In the genomic region with DNA sequence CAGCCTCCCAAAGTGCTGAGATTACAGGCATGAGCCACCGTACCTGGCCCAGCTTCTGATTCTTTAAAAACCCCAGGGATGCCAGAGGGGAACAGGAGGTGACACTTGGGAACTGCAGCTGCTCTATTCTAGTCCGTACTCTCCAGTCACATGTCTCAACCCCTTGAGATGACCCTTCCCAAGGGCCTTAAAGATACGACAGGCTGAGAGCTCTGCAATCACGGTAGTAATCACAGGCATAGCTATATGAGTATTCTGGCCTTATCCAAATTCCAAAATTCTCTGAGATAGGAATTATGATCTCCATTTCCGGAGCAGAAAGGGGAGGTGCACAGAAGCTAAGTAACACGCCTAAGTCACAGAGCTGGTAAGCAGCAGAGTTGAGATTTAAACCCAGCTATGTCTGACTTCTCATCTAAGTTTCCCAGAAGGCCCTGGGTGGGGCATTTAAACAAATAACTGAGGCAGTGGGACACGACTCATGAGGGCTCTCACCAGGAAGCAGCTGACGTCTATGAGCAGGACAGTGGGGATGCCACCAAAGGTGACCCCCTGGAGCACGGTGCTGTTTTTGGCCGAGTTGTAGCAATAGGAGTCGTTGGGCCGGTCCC, we compare ENCODE assay signal across 9 cellular contexts. TPM values are rescaled to one million over a fixed set of nuclear protein-coding genes. Genes with fewer than 3 reads are reported as not detected.
DNase-seq lines count a peak whose midpoint lies in the region; ATAC-seq and TF ChIP-seq lines count a peak whose summit lies in the region.
"Had no signal": no experiment of that assay in that cellular context is flagged by ENCODE, and none has a peak within 500 bp of the region (broad histone marks: within the 10 kb centered on the region; RNA-seq: fewer than 3 reads in every experiment).

No MANE protein-coding gene starts in this region.

- CTCF ChIA-PET in IMR-90 (lab: Yijun Ruan, JAX): no interaction called here

- dilution Hi-C loops in IMR-90 (cut with HindIII; ENCODE audit: low sequenced_read_pairs, unreplicated experiment): no loop called here

- TF ChIP-seq EP300 in suprapubic skin (IDR thresholded peaks at IDR 0.05): no peak

- no peak overlapping the region for H3K18ac ChIP-seq in IMR-90 (ENCODE audit: low read depth, low read length)

- peak overlapping the region; percentile 51 for H2AK9ac ChIP-seq in IMR-90 (replicated peaks; ENCODE audit: low read depth, low read length, poor library complexity)

- H3K4me1 ChIP-seq in IMR-90 (ENCODE audit: control insufficient read depth, insufficient read depth, low read length) (peaks cover 9% of the 10 kb centered on the region; the same call in 1 of the 2 replicates), body of pancreas (peaks cover 84% of the 10 kb centered on the region), mucosa of rectum (ENCODE audit: control insufficient read depth in 2 of 2, insufficient read depth in 2 of 2, low read length in 2 of 2) (peaks cover 57 to 66% of the 10 kb centered on the region in 2 donors), suprapubic skin (peaks cover 60% of the 10 kb centered on the region)

- no peaks in the 10 kb centered on the region for H3K9me3 ChIP-seq in IMR-90 (ENCODE audit: control insufficient read depth, insufficient read depth, low read length)
- no peaks in the 10 kb centered on the region for H3K9me3 ChIP-seq in body of pancreas
- no peaks in the 10 kb centered on the region for H3K9me3 ChIP-seq in mucosa of rectum (ENCODE audit: control insufficient read depth in 2 of 2, low read length in 2 of 2)
- no peaks in the 10 kb centered on the region for H3K9me3 ChIP-seq in suprapubic skin

- no peak overlapping the region for H3K4ac ChIP-seq in IMR-90 (ENCODE audit: low read depth, low read length)

- POLR2A ChIA-PET in IMR-90 (lab: Charles Lee; ENCODE audit: unreplicated experiment): no interaction called here

- H2BK120ac ChIP-seq in IMR-90 (ENCODE audit: low read depth, low read length): no peak overlapping the region

- peaks cover 14% of the 10 kb centered on the region for H3K9me1 ChIP-seq in IMR-90 (ENCODE audit: insufficient read depth, low read length)

- H3K14ac ChIP-seq in IMR-90 (replicated peaks; ENCODE audit: low read depth, low read length): no peak overlapping the region

- no peak overlapping the region for H2AK5ac ChIP-seq in IMR-90 (ENCODE audit: low read depth, low read length)

- WGBS in IMR-90 (ENCODE audit: extremely low coverage in 2 of 2, insufficient read length in 1 of 2), 2 experiments: 100% methylated on average over 2 of the region's 12 CpGs; no CpG with 5 or more reads in 1 of the 2 experiments
- 58 to 60% methylated on average over 12 of the region's 12 CpGs for WGBS in body of pancreas, 2 donors
- WGBS in suprapubic skin: 81% methylated on average over 11 of the region's 12 CpGs

- no peak for TF ChIP-seq RAD21 in IMR-90 (IDR thresholded peaks at IDR 0.05; ENCODE audit: low read length)

- H3K27me3 ChIP-seq in IMR-90 (ENCODE audit: control insufficient read depth, insufficient read depth, low read length) (no peaks in the 10 kb centered on the region), body of pancreas (no peaks in the 10 kb centered on the region), mucosa of rectum (ENCODE audit: control insufficient read depth in 2 of 2, insufficient read depth in 2 of 2, low read length in 2 of 2) (no peaks in the 10 kb centered on the region), suprapubic skin (no peaks in the 10 kb centered on the region)

- intact Hi-C loops in IMR-90 (cut with micrococcal nuclease) (no loop called here), body of pancreas (cut with DNase I) (no loop called here)

- H2BK15ac ChIP-seq in IMR-90 (ENCODE audit: low read depth, low read length): no peak overlapping the region

- no peak overlapping the region for H3K4me2 ChIP-seq in IMR-90 (ENCODE audit: low read depth, low read length)

- peaks cover 35% of the 10 kb centered on the region for H4K20me1 ChIP-seq in IMR-90 (ENCODE audit: insufficient read depth, low read length)

- H2BK20ac ChIP-seq in IMR-90 (ENCODE audit: low read depth, low read length): no peak overlapping the region

- ATAC-seq in IMR-90 (ENCODE audit: low read depth): no peak
- ATAC-seq in body of pancreas: no peak
- ATAC-seq in HG02623 (IDR thresholded peaks at IDR 0.05; ENCODE audit: unreplicated experiment): no peak
- ATAC-seq in GM19351 (IDR thresholded peaks at IDR 0.05; ENCODE audit: unreplicated experiment): no peak

- DNase-seq in IMR-90 (no peak), body of pancreas (no peak), suprapubic skin (ENCODE audit: low spot score in 2 of 2) (no peak), SIG-M5 treated with dmso at 0.1 percent for 504 hours (lab: John Stamatoyannopoulos, UW; ENCODE audit: unreplicated experiment) (no peak)
- DNase-seq: activated naive CD8-positive, alpha-beta T cell treated with anti-CD3 and anti-CD28 coated beads, Interleukin-2, amount 10 ng/mL, durations not matched to agents 7 days and 5 days had no signal

- H4K5ac ChIP-seq in IMR-90 (ENCODE audit: low read depth, low read length): no peak overlapping the region

- no peak overlapping the region for H4K91ac ChIP-seq in IMR-90 (ENCODE audit: insufficient read depth, low read depth, low read length)

- TF ChIP-seq POLR2A in IMR-90 (IDR thresholded peaks at IDR 0.05; ENCODE audit: low read depth, low read length) (no peak), body of pancreas (IDR thresholded peaks at IDR 0.05) (no peak), suprapubic skin (IDR thresholded peaks at IDR 0.05) (no peak)

- TF ChIP-seq CTCF in IMR-90 (conservative IDR thresholded peaks at IDR 0.05; ENCODE audit: low read depth, low read length): no peak
- TF ChIP-seq CTCF in body of pancreas (IDR thresholded peaks at IDR 0.05): no peak
- no peak for TF ChIP-seq CTCF in suprapubic skin (IDR thresholded peaks at IDR 0.05)

- BruUV-seq in IMR-90 (replicated peaks; lab: Mats Ljungman, UMichigan): no TSS peak

- in situ Hi-C loops in IMR-90 (cut with MboI; ENCODE audit: low sequenced_read_pairs): no loop called here

- H3K36me3 ChIP-seq in IMR-90 (ENCODE audit: control insufficient read depth, insufficient read depth, low read length) (peaks cover 26% of the 10 kb centered on the region), body of pancreas (replicated peaks in 1 of 2; ENCODE audit: insufficient read depth in 1 of 2, low read depth in 2 of 2) (peaks cover 7 to 13% of the 10 kb centered on the region in 2 donors), mucosa of rectum (ENCODE audit: control insufficient read depth in 2 of 2, insufficient read depth in 2 of 2, low read length in 2 of 2) (peaks cover 23 to 27% of the 10 kb centered on the region in 2 donors), suprapubic skin (peaks cover 47% of the 10 kb centered on the region)

- H3K4me3 ChIP-seq in IMR-90 (ENCODE audit: insufficient read depth, low read depth, low read length) (no peak overlapping the region), body of pancreas (no peak overlapping the region), mucosa of rectum (ENCODE audit: low read length in 2 of 2) (peak overlapping the region in 1 of 2 donors; percentile 42), suprapubic skin (no peak overlapping the region)

- H4K8ac ChIP-seq in IMR-90 (ENCODE audit: low read depth in 2 of 2, low read length in 2 of 2): no peak overlapping the region

- H3K23ac ChIP-seq in IMR-90 (ENCODE audit: low read depth, low read length): no peak overlapping the region

- H3K56ac ChIP-seq in IMR-90 (ENCODE audit: extremely low read depth, insufficient read depth, low read length): no peak overlapping the region

- H2AFZ ChIP-seq in IMR-90 (replicated peaks; ENCODE audit: low read length, poor library complexity): peak overlapping the region; percentile 48

- H3K9ac ChIP-seq in IMR-90 (ENCODE audit: low read depth, low read length): no peak overlapping the region
- peak overlapping the region in 1 of 2 donors; percentile 94 for H3K9ac ChIP-seq in mucosa of rectum (ENCODE audit: low read depth in 1 of 2, low read length in 2 of 2)

- H3K79me1 ChIP-seq in IMR-90 (ENCODE audit: low read depth in 1 of 2, low read length in 2 of 2): peaks cover 21 to 77% of the 10 kb centered on the region in 2 experiments

- no peak overlapping the region for H2BK5ac ChIP-seq in IMR-90 (ENCODE audit: low read depth, low read length, poor library complexity, severe bottlenecking)

- H3K27ac ChIP-seq in IMR-90 (ENCODE audit: insufficient read depth, low read length) (no peak overlapping the region), body of pancreas (peak overlapping the region; percentile 95 to 98 (median 96)), mucosa of rectum (ENCODE audit: low read depth in 2 of 2, low read length in 2 of 2) (peak overlapping the region; percentile 98), suprapubic skin (peak overlapping the region; percentile 95)

TF ChIP-seq in IMR-90, 13 proteins besides CTCF, POLR2A, EP300 and RAD21:
- TF ChIP-seq, protein P1, sequence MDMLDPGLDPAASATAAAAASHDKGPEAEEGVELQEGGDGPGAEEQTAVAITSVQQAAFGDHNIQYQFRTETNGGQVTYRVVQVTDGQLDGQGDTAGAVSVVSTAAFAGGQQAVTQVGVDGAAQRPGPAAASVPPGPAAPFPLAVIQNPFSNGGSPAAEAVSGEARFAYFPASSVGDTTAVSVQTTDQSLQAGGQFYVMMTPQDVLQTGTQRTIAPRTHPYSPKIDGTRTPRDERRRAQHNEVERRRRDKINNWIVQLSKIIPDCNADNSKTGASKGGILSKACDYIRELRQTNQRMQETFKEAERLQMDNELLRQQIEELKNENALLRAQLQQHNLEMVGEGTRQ (IDR thresholded peaks at IDR 0.05; ENCODE audit: low read depth, low read length): no peak
- no peak for TF ChIP-seq SMC3 (IDR thresholded peaks at IDR 0.05; ENCODE audit: low read depth, low read length)
- TF ChIP-seq CHD1 (IDR thresholded peaks at IDR 0.05; ENCODE audit: low read depth, low read length): no peak
TF ChIP-seq in IMR-90: peak in this region for 0.

RNA-seq across cellular contexts. Expression of a gene that starts 5.2 kb away (rescaled TPM):
- 4.7 and 5.6 TPM in 2 replicates for total RNA-seq in IMR-90 (2012; rRNA removed)
- polyA plus RNA-seq in IMR-90 (2012; rRNA removed): 23.3 and 23.4 TPM in 2 replicates
- polyA plus RNA-seq in IMR-90 (2012; cell fraction: cytosol; rRNA removed): 6.1 and 8.6 TPM in 2 replicates
- polyA plus RNA-seq in IMR-90 (2012; cell fraction: nucleus; rRNA removed; ENCODE audit: low replicate concordance): 206 and 213 TPM in 2 replicates
- total RNA-seq in body of pancreas: 100 to 1,000 TPM; 129 to 217 TPM
- total RNA-seq in suprapubic skin: 100 to 1,000 TPM in 1 of 4 donors, 10 to 100 TPM in 3; 32.6 to 162 (median 48.9) TPM

RNA-seq across cellular contexts. Expression of a gene that starts 11.9 kb away (rescaled TPM):
- not detected in 2 replicates for total RNA-seq in IMR-90 (2012; rRNA removed)
- polyA plus RNA-seq in IMR-90 (2012; rRNA removed): not detected in 2 replicates
- polyA plus RNA-seq in IMR-90 (2012; cell fraction: cytosol; rRNA removed): not detected in 2 replicates
- polyA plus RNA-seq in IMR-90 (2012; cell fraction: nucleus; rRNA removed; ENCODE audit: low replicate concordance): 0.07 TPM in 1 of 2 replicates, not detected in the other
- total RNA-seq in body of pancreas: 100 to 1,000 TPM; 138 to 153 TPM
- total RNA-seq in suprapubic skin: not detected
- total RNA-seq: fibroblast of lung had no signal
- polyA plus RNA-seq: fibroblast of lung had no signal

RNA-seq across cellular contexts. Expression of a gene that starts 47.0 kb away (rescaled TPM):
- 31.4 and 34.4 TPM in 2 replicates for total RNA-seq in IMR-90 (2012; rRNA removed)
- 68.1 and 70.6 TPM in 2 replicates for polyA plus RNA-seq in IMR-90 (2012; rRNA removed)
- 49.7 and 57.5 TPM in 2 replicates for polyA plus RNA-seq in IMR-90 (2012; cell fraction: cytosol; rRNA removed)
- 64.1 and 126 TPM in 2 replicates for polyA plus RNA-seq in IMR-90 (2012; cell fraction: nucleus; rRNA removed; ENCODE audit: low replicate concordance)
- total RNA-seq in body of pancreas: 10 to 100 TPM; 34.2 to 52.4 TPM
- total RNA-seq in suprapubic skin: 10 to 100 TPM; 28.8 to 53.8 (median 43.3) TPM

Comparison
In these comparisons a context has a peak if more than half of its experiments do, and no peak if none do; other contexts are left out.
1. RNA of a gene that starts 11.9 kb away (total RNA-seq): 138 to 153 TPM in body of pancreas; not detected in IMR-90 and not detected in suprapubic skin; every median in the first group is over 100 times any median in the second.